In genomic region chr1:214316597-214316996, GRCh38 we compare ENCODE assay signal across 15 cellular contexts. TPM values are rescaled to one million over a fixed set of nuclear protein-coding genes. Genes with fewer than 3 reads are reported as not detected.
DNase-seq lines count a peak whose midpoint lies in the region; ATAC-seq and TF ChIP-seq lines count a peak whose summit lies in the region.
"Had no signal": no experiment of that assay in that cellular context is flagged by ENCODE, and none has a peak within 500 bp of the region (broad histone marks: within the 10 kb centered on the region; RNA-seq: fewer than 3 reads in every experiment).

No MANE protein-coding gene starts in this region.

- H3K27me3 ChIP-seq in hepatocyte: no peaks in the 10 kb centered on the region

- no peaks in the 10 kb centered on the region for H3K79me2 ChIP-seq in hepatocyte
- H3K79me2 ChIP-seq: parathyroid adenoma had no signal

- in situ Hi-C loops in astrocyte of the spinal cord (cut with HindIII; ENCODE audit: low sequenced_read_pairs): no loop called here

- H3K4me2 ChIP-seq in hepatocyte: no peak overlapping the region

- H3K4me1 ChIP-seq in hepatocyte (ENCODE audit: insufficient read depth): no peaks in the 10 kb centered on the region
- H3K4me1 ChIP-seq: parathyroid adenoma had no signal

- no peak overlapping the region for H3K4me3 ChIP-seq in astrocyte of the spinal cord (ENCODE audit: low read depth, low read length)
- H3K4me3 ChIP-seq in hepatocyte: no peak overlapping the region
- H3K4me3 ChIP-seq: SK-N-MC had no signal

- no peaks in the 10 kb centered on the region for H3K9me3 ChIP-seq in hepatocyte (ENCODE audit: low read depth)

- no peaks in the 10 kb centered on the region for H4K20me1 ChIP-seq in hepatocyte (ENCODE audit: insufficient read depth, poor library complexity, severe bottlenecking)

- TF ChIP-seq CTCF in astrocyte of the spinal cord (IDR thresholded peaks at IDR 0.05; ENCODE audit: low read depth, low read length): no peak
- TF ChIP-seq CTCF in hepatocyte (IDR thresholded peaks at IDR 0.05; ENCODE audit: poor library complexity): no peak

- DNase-seq in Right ventricle myocardium superior (no peak), left cardiac atrium (no peak), astrocyte of the spinal cord (ENCODE audit: low read depth, low spot score) (peak; percentile 61), iPS-NIHi7 (ENCODE audit: extremely low spot score) (peak; percentile 65), hepatocyte (ENCODE audit: low spot score) (no peak)
- no peak for DNase-seq in stimulated activated CD4-positive, alpha-beta T cell treated with anti-CD3 and anti-CD28 coated beads, Interleukin-1b, Interleukin-23, amount 100 ng/mL, for 48 hours
- DNase-seq: activated effector memory CD4-positive, alpha-beta T cell treated with anti-CD3 and anti-CD28 coated beads, Interleukin-2, amount 50 U/mL, for 16 hours; DMS153; NCI-H1092 treated with DMSO at 0.1 percent for 48 hours; NCI-H774; stimulated activated CD4-positive, alpha-beta T cell treated with anti-CD3 and anti-CD28 coated beads, Interleukin-4, amount 100 ng/mL, for 24 hours had no signal

- no peaks in the 10 kb centered on the region for H3K36me3 ChIP-seq in hepatocyte (replicated peaks; ENCODE audit: insufficient read depth, low read depth)

- H2AFZ ChIP-seq in hepatocyte: no peak overlapping the region
- H2AFZ ChIP-seq: parathyroid adenoma had no signal

- ATAC-seq in Right ventricle myocardium superior (ENCODE audit: poor library complexity) (peak; percentile 81), left cardiac atrium (no peak), GM21360 (IDR thresholded peaks at IDR 0.05; ENCODE audit: unreplicated experiment) (no peak), HG03135 (IDR thresholded peaks at IDR 0.05; ENCODE audit: unreplicated experiment) (no peak)

- 73% methylated on average over 5 of the region's 5 CpGs for WGBS in hepatocyte (ENCODE audit: low lambda C conversion rate, missing lambda C conversion rate)

- intact Hi-C loops in Right ventricle myocardium superior (cut with DNase I): no loop called here
- intact Hi-C loops in left cardiac atrium (cut with DNase I): no loop called here

- no peak overlapping the region for H3K27ac ChIP-seq in hepatocyte
- H3K27ac ChIP-seq: parathyroid adenoma, SK-N-MC had no signal

- H3K9me2 ChIP-seq in hepatocyte (replicated peaks; ENCODE audit: insufficient read depth): no peaks in the 10 kb centered on the region

RNA-seq across cellular contexts. Expression of gene SMYD2, which starts 35.6 kb away (rescaled TPM):
- total RNA-seq in Right ventricle myocardium superior (184 TPM), left cardiac atrium (1 to 10 TPM; 8.7 to 9.4 TPM), hepatocyte (32.7 and 39.8 TPM in 2 replicates)
- polyA plus RNA-seq in hepatocyte: 34.4 and 36.2 TPM in 2 replicates

Comparison
In these comparisons a context has a peak if more than half of its experiments do, and no peak if none do; other contexts are left out.
1. DNase-seq: peak in astrocyte of the spinal cord (single experiment) and iPS-NIHi7 (single experiment); none in Right ventricle myocardium superior (single experiment), left cardiac atrium (single experiment), stimulated activated CD4-positive, alpha-beta T cell treated with anti-CD3 and anti-CD28 coated beads, Interleukin-1b, Interleukin-23, amount 100 ng/mL, for 48 hours (single experiment) and hepatocyte (single experiment).